ENCODE assay signal across 1 cellular context in genomic region chr12:5222011-5222461, GRCh38.
TF ChIP-seq lines count a peak whose summit lies in the region.

No MANE protein-coding gene starts in this region.

TF ChIP-seq in GM23338, 12 proteins besides CTCF, POLR2A, EP300 and RAD21 (continued from another document):
- TF ChIP-seq, protein P1, sequence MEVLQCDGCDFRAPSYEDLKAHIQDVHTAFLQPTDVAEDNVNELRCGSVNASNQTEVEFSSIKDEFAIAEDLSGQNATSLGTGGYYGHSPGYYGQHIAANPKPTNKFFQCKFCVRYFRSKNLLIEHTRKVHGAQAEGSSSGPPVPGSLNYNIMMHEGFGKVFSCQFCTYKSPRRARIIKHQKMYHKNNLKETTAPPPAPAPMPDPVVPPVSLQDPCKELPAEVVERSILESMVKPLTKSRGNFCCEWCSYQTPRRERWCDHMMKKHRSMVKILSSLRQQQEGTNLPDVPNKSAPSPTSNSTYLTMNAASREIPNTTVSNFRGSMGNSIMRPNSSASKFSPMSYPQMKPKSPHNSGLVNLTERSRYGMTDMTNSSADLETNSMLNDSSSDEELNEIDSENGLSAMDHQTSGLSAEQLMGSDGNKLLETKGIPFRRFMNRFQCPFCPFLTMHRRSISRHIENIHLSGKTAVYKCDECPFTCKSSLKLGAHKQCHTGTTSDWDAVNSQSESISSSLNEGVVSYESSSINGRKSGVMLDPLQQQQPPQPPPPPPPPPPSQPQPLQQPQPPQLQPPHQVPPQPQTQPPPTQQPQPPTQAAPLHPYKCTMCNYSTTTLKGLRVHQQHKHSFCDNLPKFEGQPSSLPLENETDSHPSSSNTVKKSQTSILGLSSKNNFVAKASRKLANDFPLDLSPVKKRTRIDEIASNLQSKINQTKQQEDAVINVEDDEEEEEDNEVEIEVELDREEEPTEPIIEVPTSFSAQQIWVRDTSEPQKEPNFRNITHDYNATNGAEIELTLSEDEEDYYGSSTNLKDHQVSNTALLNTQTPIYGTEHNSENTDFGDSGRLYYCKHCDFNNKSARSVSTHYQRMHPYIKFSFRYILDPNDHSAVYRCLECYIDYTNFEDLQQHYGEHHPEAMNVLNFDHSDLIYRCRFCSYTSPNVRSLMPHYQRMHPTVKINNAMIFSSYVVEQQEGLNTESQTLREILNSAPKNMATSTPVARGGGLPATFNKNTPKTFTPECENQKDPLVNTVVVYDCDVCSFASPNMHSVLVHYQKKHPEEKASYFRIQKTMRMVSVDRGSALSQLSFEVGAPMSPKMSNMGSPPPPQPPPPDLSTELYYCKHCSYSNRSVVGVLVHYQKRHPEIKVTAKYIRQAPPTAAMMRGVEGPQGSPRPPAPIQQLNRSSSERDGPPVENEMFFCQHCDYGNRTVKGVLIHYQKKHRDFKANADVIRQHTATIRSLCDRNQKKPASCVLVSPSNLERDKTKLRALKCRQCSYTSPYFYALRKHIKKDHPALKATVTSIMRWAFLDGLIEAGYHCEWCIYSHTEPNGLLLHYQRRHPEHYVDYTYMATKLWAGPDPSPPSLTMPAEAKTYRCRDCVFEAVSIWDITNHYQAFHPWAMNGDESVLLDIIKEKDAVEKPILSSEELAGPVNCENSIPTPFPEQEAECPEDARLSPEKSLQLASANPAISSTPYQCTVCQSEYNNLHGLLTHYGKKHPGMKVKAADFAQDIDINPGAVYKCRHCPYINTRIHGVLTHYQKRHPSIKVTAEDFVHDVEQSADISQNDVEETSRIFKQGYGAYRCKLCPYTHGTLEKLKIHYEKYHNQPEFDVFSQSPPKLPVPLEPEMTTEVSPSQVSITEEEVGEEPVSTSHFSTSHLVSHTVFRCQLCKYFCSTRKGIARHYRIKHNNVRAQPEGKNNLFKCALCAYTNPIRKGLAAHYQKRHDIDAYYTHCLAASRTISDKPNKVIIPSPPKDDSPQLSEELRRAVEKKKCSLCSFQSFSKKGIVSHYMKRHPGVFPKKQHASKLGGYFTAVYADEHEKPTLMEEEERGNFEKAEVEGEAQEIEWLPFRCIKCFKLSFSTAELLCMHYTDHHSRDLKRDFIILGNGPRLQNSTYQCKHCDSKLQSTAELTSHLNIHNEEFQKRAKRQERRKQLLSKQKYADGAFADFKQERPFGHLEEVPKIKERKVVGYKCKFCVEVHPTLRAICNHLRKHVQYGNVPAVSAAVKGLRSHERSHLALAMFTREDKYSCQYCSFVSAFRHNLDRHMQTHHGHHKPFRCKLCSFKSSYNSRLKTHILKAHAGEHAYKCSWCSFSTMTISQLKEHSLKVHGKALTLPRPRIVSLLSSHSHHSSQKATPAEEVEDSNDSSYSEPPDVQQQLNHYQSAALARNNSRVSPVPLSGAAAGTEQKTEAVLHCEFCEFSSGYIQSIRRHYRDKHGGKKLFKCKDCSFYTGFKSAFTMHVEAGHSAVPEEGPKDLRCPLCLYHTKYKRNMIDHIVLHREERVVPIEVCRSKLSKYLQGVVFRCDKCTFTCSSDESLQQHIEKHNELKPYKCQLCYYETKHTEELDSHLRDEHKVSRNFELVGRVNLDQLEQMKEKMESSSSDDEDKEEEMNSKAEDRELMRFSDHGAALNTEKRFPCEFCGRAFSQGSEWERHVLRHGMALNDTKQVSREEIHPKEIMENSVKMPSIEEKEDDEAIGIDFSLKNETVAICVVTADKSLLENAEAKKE (CRISPR knock-in tag; IDR thresholded peaks at IDR 0.05), result no peak; the same call in 1 of the 2 replicates
TF ChIP-seq in GM23338: peak in this region for 2.
